ENCODE assay signal across 14 cellular contexts in genomic region chr16:2981899-2982250, GRCh38. TPM values are rescaled to one million over a fixed set of nuclear protein-coding genes. Genes with fewer than 3 reads are reported as not detected.
DNase-seq lines count a peak whose midpoint lies in the region; ATAC-seq and TF ChIP-seq lines count a peak whose summit lies in the region.
"Had no signal": no experiment of that assay in that cellular context is flagged by ENCODE, and none has a peak within 500 bp of the region (broad histone marks: within the 10 kb centered on the region; RNA-seq: fewer than 3 reads in every experiment).

No MANE protein-coding gene starts in this region.

- no peak overlapping the region for H3K27ac Mint-ChIP-seq in CD4-positive, CD25-positive, alpha-beta regulatory T cell
- peak overlapping the region; percentile 81 for H3K27ac Mint-ChIP-seq in activated T-helper 1 cell treated with anti-CD3 and anti-CD28 coated beads, Interleukin-12 subunit alpha, Interleukin-12 subunit beta, Interleukin-2, Interleukin-4 antibody, amounts not matched to agents 30 ng/mL and 10 ng/mL and 1 ng/mL, durations not matched to agents 14 hours and 24 hours and 36 hours
- H3K27ac Mint-ChIP-seq in memory B cell, result peak overlapping the region; percentile 37

- no peak for TF ChIP-seq POLR2A in HCT116 (IDR thresholded peaks at IDR 0.05; ENCODE audit: borderline replicate concordance, extremely low read depth, insufficient read depth, insufficient read length)

- peaks cover 0 to 18% (median 4%) of the 10 kb centered on the region in 4 donors for H3K4me1 Mint-ChIP-seq in CD4-positive, CD25-positive, alpha-beta regulatory T cell
- peaks cover 4% of the 10 kb centered on the region for H3K4me1 Mint-ChIP-seq in activated T-helper 1 cell treated with anti-CD3 and anti-CD28 coated beads, Interleukin-12 subunit alpha, Interleukin-12 subunit beta, Interleukin-2, Interleukin-4 antibody, amounts not matched to agents 30 ng/mL and 10 ng/mL and 1 ng/mL, durations not matched to agents 14 hours and 24 hours and 36 hours (ENCODE audit: low read depth)
- H3K4me1 Mint-ChIP-seq in memory B cell, result peaks cover 8% of the 10 kb centered on the region

- no peaks in the 10 kb centered on the region for H3K9me3 Mint-ChIP-seq in CD4-positive, CD25-positive, alpha-beta regulatory T cell
- H3K9me3 Mint-ChIP-seq in activated T-helper 1 cell treated with anti-CD3 and anti-CD28 coated beads, Interleukin-12 subunit alpha, Interleukin-12 subunit beta, Interleukin-2, Interleukin-4 antibody, amounts not matched to agents 30 ng/mL and 10 ng/mL and 1 ng/mL, durations not matched to agents 14 hours and 24 hours and 36 hours, result no peaks in the 10 kb centered on the region
- H3K9me3 Mint-ChIP-seq in memory B cell, result no peaks in the 10 kb centered on the region

- peaks cover 26% of the 10 kb centered on the region for H3K4me1 ChIP-seq in CD4-positive, CD25-positive, alpha-beta regulatory T cell (ENCODE audit: control insufficient read depth, insufficient read depth, low read length, poor library complexity, severe bottlenecking)
- H3K4me1 ChIP-seq in HCT116 (ENCODE audit: control insufficient read depth in 1 of 2, insufficient read depth in 2 of 2, low read length in 2 of 2), result peaks cover 24 to 44% of the 10 kb centered on the region in 2 experiments

- no peaks in the 10 kb centered on the region for H3K27me3 ChIP-seq in CD4-positive, CD25-positive, alpha-beta regulatory T cell (ENCODE audit: control insufficient read depth, insufficient read depth, low read length)
- no peaks in the 10 kb centered on the region for H3K27me3 ChIP-seq in HCT116 (ENCODE audit: insufficient read depth, low read length)

- H3K27ac ChIP-seq in CD4-positive, CD25-positive, alpha-beta regulatory T cell (ENCODE audit: insufficient read depth, low read length, poor library complexity, severe bottlenecking), result no peak overlapping the region
- H3K27ac ChIP-seq in HCT116 (ENCODE audit: low read depth, low read length), result no peak overlapping the region; the same call in 1 of the 2 replicates
- H3K27ac ChIP-seq: KMS-11, skin epidermis had no signal

- no TSS peak for BruUV-seq in HCT116 (replicated peaks; lab: Mats Ljungman, UMichigan)

- H3K4me3 Mint-ChIP-seq in CD4-positive, CD25-positive, alpha-beta regulatory T cell, result peak overlapping the region in 3 of 4 donors; percentile 81 to 87 (median 83)
- H3K4me3 Mint-ChIP-seq in activated T-helper 1 cell treated with anti-CD3 and anti-CD28 coated beads, Interleukin-12 subunit alpha, Interleukin-12 subunit beta, Interleukin-2, Interleukin-4 antibody, amounts not matched to agents 30 ng/mL and 10 ng/mL and 1 ng/mL, durations not matched to agents 14 hours and 24 hours and 36 hours, result peak overlapping the region; percentile 80
- H3K4me3 Mint-ChIP-seq in memory B cell, result peak overlapping the region; percentile 76

- CTCF ChIA-PET in HCT116 (lab: Charles Lee), result interaction anchor here (1.0 to 1.3 kb wide), 2 partner anchors 10 to 46 kb away, joined by 3 read pairs; no protein-coding TSS in a partner anchor

- H3K9ac ChIP-seq in HCT116 (ENCODE audit: low read length), result peak overlapping the region; percentile 99
- H3K9ac ChIP-seq: KMS-11 had no signal

- POLR2A ChIA-PET in HCT116 (lab: Charles Lee), result interaction anchor here (1.2 to 2.8 kb wide), 5 partner anchors 12 to 99 kb away, joined by 3 to 11 read pairs (median 6); partner anchors contain the start of genes FLYWCH2, HCFC1R1, THOC6 and TNFRSF12A

- peaks cover 13% of the 10 kb centered on the region for H3K27me3 Mint-ChIP-seq in CD4-positive, CD25-positive, alpha-beta regulatory T cell
- peaks cover 6% of the 10 kb centered on the region for H3K27me3 Mint-ChIP-seq in activated T-helper 1 cell treated with anti-CD3 and anti-CD28 coated beads, Interleukin-12 subunit alpha, Interleukin-12 subunit beta, Interleukin-2, Interleukin-4 antibody, amounts not matched to agents 30 ng/mL and 10 ng/mL and 1 ng/mL, durations not matched to agents 14 hours and 24 hours and 36 hours (ENCODE audit: insufficient read depth)
- H3K27me3 Mint-ChIP-seq in memory B cell, result peaks cover 5% of the 10 kb centered on the region

- H3K4me2 ChIP-seq in HCT116 (ENCODE audit: low read length), result peak overlapping the region; percentile 86

- TF ChIP-seq RAD21 in HCT116 (IDR thresholded peaks at IDR 0.05; ENCODE audit: low read depth), result no peak

- H3K36me3 Mint-ChIP-seq in CD4-positive, CD25-positive, alpha-beta regulatory T cell, result no peaks in the 10 kb centered on the region
- H3K36me3 Mint-ChIP-seq in activated T-helper 1 cell treated with anti-CD3 and anti-CD28 coated beads, Interleukin-12 subunit alpha, Interleukin-12 subunit beta, Interleukin-2, Interleukin-4 antibody, amounts not matched to agents 30 ng/mL and 10 ng/mL and 1 ng/mL, durations not matched to agents 14 hours and 24 hours and 36 hours (ENCODE audit: low read depth), result no peaks in the 10 kb centered on the region
- H3K36me3 Mint-ChIP-seq in memory B cell, result no peaks in the 10 kb centered on the region

- intact Hi-C loops in HCT116 (cut with micrococcal nuclease), result loop anchor here (5.0 kb wide), 1 partner anchor 40 kb away; the partner anchor contains the start of genes HCFC1R1, THOC6 and TNFRSF12A
- intact Hi-C loops in activated T-helper 1 cell treated with anti-CD3 and anti-CD28 coated beads, Interleukin-12 subunit alpha, Interleukin-12 subunit beta, Interleukin-2, Interleukin-4 antibody, amounts not matched to agents 30 ng/mL and 10 ng/mL and 1 ng/mL, durations not matched to agents 14 hours and 24 hours and 36 hours (cut with micrococcal nuclease), result loop anchor here (2.0 kb wide), 1 partner anchor 13 kb away; the partner anchor contains the start of gene PAQR4
- intact Hi-C loops in posterior cingulate gyrus (cut with DNase I), result loop anchor here (5.0 kb wide), 1 partner anchor 70 kb away; the partner anchor contains the start of gene FLYWCH1

- no peak for DNase-seq in CD4-positive, CD25-positive, alpha-beta regulatory T cell
- DNase-seq in HCT116 (ENCODE audit: low read depth, low spot score) (no peak), memory B cell (ENCODE audit: low spot score in 2 of 2) (no peak), posterior cingulate gyrus (no peak), SK-N-DZ (ENCODE audit: low spot score) (no peak), LoVo (ENCODE audit: low spot score) (no peak)
- no peak for DNase-seq in activated T-helper 1 cell treated with anti-CD3 and anti-CD28 coated beads, Interleukin-12 subunit alpha, Interleukin-12 subunit beta, Interleukin-2, Interleukin-4 antibody, amounts not matched to agents 30 ng/mL and 10 ng/mL and 1 ng/mL, durations not matched to agents 14 hours and 24 hours and 36 hours (ENCODE audit: low spot score)
- DNase-seq in activated effector memory CD4-positive, alpha-beta T cell treated with Interleukin-2 at 50 U/mL for 16 hours, result no peak
- DNase-seq: aorta, COR-L47, SHP77 had no signal

- no peak overlapping the region for H2AFZ ChIP-seq in HCT116 (ENCODE audit: low read depth, low read length, poor library complexity, severe bottlenecking)

- TF ChIP-seq CTCF in HCT116 (IDR thresholded peaks at IDR 0.05 in 2 of 3, conservative IDR thresholded peaks at IDR 0.05 in 1 of 3; ENCODE audit: borderline replicate concordance in 1 of 3, insufficient read depth in 1 of 3, low read depth in 2 of 3, low read length in 2 of 3), result no peak

- H3K9me2 ChIP-seq in HCT116 (ENCODE audit: insufficient read depth), result no peaks in the 10 kb centered on the region

- H3K79me2 ChIP-seq in HCT116 (ENCODE audit: insufficient read depth, low read length), result peaks cover 32% of the 10 kb centered on the region

- RAD21 ChIA-PET in HCT116 (lab: Charles Lee; ENCODE audit: low non-redundant PET in 1 of 2, low total read pairs in 2 of 2, uncharacterized antibody in 2 of 2, unreplicated experiment in 2 of 2), result no interaction called here

- H3K36me3 ChIP-seq in CD4-positive, CD25-positive, alpha-beta regulatory T cell (ENCODE audit: control insufficient read depth, insufficient read depth, low read length), result no peaks in the 10 kb centered on the region
- H3K36me3 ChIP-seq in HCT116 (ENCODE audit: control insufficient read depth in 1 of 2, insufficient read depth in 2 of 2, low read length in 2 of 2), result peaks cover 0 to 11% of the 10 kb centered on the region in 2 experiments; a peak in 1 of 4 replicates

- no peaks in the 10 kb centered on the region for H4K20me1 ChIP-seq in HCT116 (ENCODE audit: insufficient read depth)

- H3K4me3 ChIP-seq in CD4-positive, CD25-positive, alpha-beta regulatory T cell (ENCODE audit: low read depth, low read length), result no peak overlapping the region
- no peak overlapping the region for H3K4me3 ChIP-seq in HCT116 (replicated peaks in 1 of 2; ENCODE audit: low read depth in 1 of 2, low read length in 2 of 2)
- H3K4me3 ChIP-seq: skin epidermis had no signal

- ATAC-seq in CD4-positive, CD25-positive, alpha-beta regulatory T cell (ENCODE audit: low read depth in 2 of 2), result no peak
- no peak for ATAC-seq in HCT116
- ATAC-seq in memory B cell (ENCODE audit: low read depth), result no peak

- H3K9me3 ChIP-seq in CD4-positive, CD25-positive, alpha-beta regulatory T cell (ENCODE audit: control insufficient read depth in 2 of 2, low read length in 2 of 2), result no peaks in the 10 kb centered on the region
- no peaks in the 10 kb centered on the region for H3K9me3 ChIP-seq in HCT116 (ENCODE audit: control insufficient read depth in 1 of 2, insufficient read depth in 1 of 2, low read depth in 1 of 2, low read length in 2 of 2)
- H3K9me3 ChIP-seq: HAP-1 had no signal

RNA-seq across cellular contexts. Expression of gene PKMYT1, which starts 1.6 kb away (rescaled TPM):
- 5.7 TPM for total RNA-seq in CD4-positive, CD25-positive, alpha-beta regulatory T cell
- 1 to 10 TPM; 1.5 to 7.2 (median 2.3) TPM for polyA plus RNA-seq in CD4-positive, CD25-positive, alpha-beta regulatory T cell
- total RNA-seq in HCT116 (2021; ENCODE audit: unreplicated experiment), result 104 TPM
- 59.4 and 70.5 TPM in 2 replicates for polyA plus RNA-seq in HCT116 (2012)
- total RNA-seq in activated T-helper 1 cell treated with anti-CD3 and anti-CD28 coated beads, Interleukin-12 subunit alpha, Interleukin-12 subunit beta, Interleukin-2, Interleukin-4 antibody, amounts not matched to agents 30 ng/mL and 10 ng/mL and 1 ng/mL, durations not matched to agents 14 hours and 24 hours and 36 hours, result 151 and 152 TPM in 2 replicates
- 90.4 and 97.4 TPM in 2 replicates for polyA plus RNA-seq in SK-N-DZ (2014; cell fraction: cytosol; rRNA removed)
- polyA plus RNA-seq in SK-N-DZ (2014; cell fraction: nucleus; rRNA removed), result 238 and 259 TPM in 2 replicates

RNA-seq across cellular contexts. Expression of gene PAQR4, which starts 12.7 kb away (rescaled TPM):
- 5.6 TPM for total RNA-seq in CD4-positive, CD25-positive, alpha-beta regulatory T cell
- 1 to 10 TPM; 2.2 to 8.0 (median 4.4) TPM for polyA plus RNA-seq in CD4-positive, CD25-positive, alpha-beta regulatory T cell
- total RNA-seq in HCT116 (2021; ENCODE audit: unreplicated experiment), result 45.6 TPM
- polyA plus RNA-seq in HCT116 (2012), result 24.8 and 27.4 TPM in 2 replicates
- 40.1 and 44.0 TPM in 2 replicates for total RNA-seq in activated T-helper 1 cell treated with anti-CD3 and anti-CD28 coated beads, Interleukin-12 subunit alpha, Interleukin-12 subunit beta, Interleukin-2, Interleukin-4 antibody, amounts not matched to agents 30 ng/mL and 10 ng/mL and 1 ng/mL, durations not matched to agents 14 hours and 24 hours and 36 hours
- polyA plus RNA-seq in SK-N-DZ (2014; cell fraction: cytosol; rRNA removed), result 61.7 and 66.7 TPM in 2 replicates
- 84.7 and 92.4 TPM in 2 replicates for polyA plus RNA-seq in SK-N-DZ (2014; cell fraction: nucleus; rRNA removed)

RNA-seq across cellular contexts. Expression of gene KREMEN2, which starts 17.8 kb away (rescaled TPM):
- not detected for total RNA-seq in CD4-positive, CD25-positive, alpha-beta regulatory T cell
- polyA plus RNA-seq in CD4-positive, CD25-positive, alpha-beta regulatory T cell, result not detected
- total RNA-seq in HCT116 (2021; ENCODE audit: unreplicated experiment), result 14.1 TPM
- 5.7 and 6.9 TPM in 2 replicates for polyA plus RNA-seq in HCT116 (2012)
- total RNA-seq in activated T-helper 1 cell treated with anti-CD3 and anti-CD28 coated beads, Interleukin-12 subunit alpha, Interleukin-12 subunit beta, Interleukin-2, Interleukin-4 antibody, amounts not matched to agents 30 ng/mL and 10 ng/mL and 1 ng/mL, durations not matched to agents 14 hours and 24 hours and 36 hours, result 0.10 and 0.18 TPM in 2 replicates
- 16.9 and 22.7 TPM in 2 replicates for polyA plus RNA-seq in SK-N-DZ (2014; cell fraction: cytosol; rRNA removed)
- 45.5 and 46.1 TPM in 2 replicates for polyA plus RNA-seq in SK-N-DZ (2014; cell fraction: nucleus; rRNA removed)
- total RNA-seq: aorta had no signal
- polyA plus RNA-seq: aorta had no signal

RNA-seq across cellular contexts. Expression of gene CLDN9, which starts 30.8 kb away (rescaled TPM):
- total RNA-seq in CD4-positive, CD25-positive, alpha-beta regulatory T cell, result not detected
- polyA plus RNA-seq in CD4-positive, CD25-positive, alpha-beta regulatory T cell, result not detected
- 0.76 TPM for total RNA-seq in HCT116 (2021; ENCODE audit: unreplicated experiment)
- polyA plus RNA-seq in HCT116 (2012), result 0.96 and 1.4 TPM in 2 replicates
- total RNA-seq in activated T-helper 1 cell treated with anti-CD3 and anti-CD28 coated beads, Interleukin-12 subunit alpha, Interleukin-12 subunit beta, Interleukin-2, Interleukin-4 antibody, amounts not matched to agents 30 ng/mL and 10 ng/mL and 1 ng/mL, durations not matched to agents 14 hours and 24 hours and 36 hours, result not detected in 2 replicates
- polyA plus RNA-seq in SK-N-DZ (2014; cell fraction: cytosol; rRNA removed), result not detected in 2 replicates
- polyA plus RNA-seq in SK-N-DZ (2014; cell fraction: nucleus; rRNA removed), result 0.17 TPM in 1 of 2 replicates, not detected in the other

RNA-seq across cellular contexts. Expression of gene CLDN6, which starts 36.1 kb away (rescaled TPM):
- total RNA-seq in CD4-positive, CD25-positive, alpha-beta regulatory T cell, result not detected
- polyA plus RNA-seq in CD4-positive, CD25-positive, alpha-beta regulatory T cell, result not detected
- total RNA-seq in HCT116 (2021; ENCODE audit: unreplicated experiment), result 0.49 TPM
- polyA plus RNA-seq in HCT116 (2012), result 0.11 and 0.21 TPM in 2 replicates
- total RNA-seq in activated T-helper 1 cell treated with anti-CD3 and anti-CD28 coated beads, Interleukin-12 subunit alpha, Interleukin-12 subunit beta, Interleukin-2, Interleukin-4 antibody, amounts not matched to agents 30 ng/mL and 10 ng/mL and 1 ng/mL, durations not matched to agents 14 hours and 24 hours and 36 hours, result not detected in 2 replicates
- polyA plus RNA-seq in SK-N-DZ (2014; cell fraction: cytosol; rRNA removed), result not detected in 2 replicates
- polyA plus RNA-seq in SK-N-DZ (2014; cell fraction: nucleus; rRNA removed), result 0.17 TPM in 1 of 2 replicates, not detected in the other
- total RNA-seq: aorta had no signal
- polyA plus RNA-seq: aorta had no signal

Comparison
In these comparisons a context has a peak if more than half of its experiments do, and no peak if none do; other contexts are left out.
1. H3K27ac Mint-ChIP-seq: peak in activated T-helper 1 cell treated with anti-CD3 and anti-CD28 coated beads, Interleukin-12 subunit alpha, Interleukin-12 subunit beta, Interleukin-2, Interleukin-4 antibody, amounts not matched to agents 30 ng/mL and 10 ng/mL and 1 ng/mL, durations not matched to agents 14 hours and 24 hours and 36 hours (single experiment) and memory B cell (single experiment); none in CD4-positive, CD25-positive, alpha-beta regulatory T cell (0 of 3).
2. RNA of gene PKMYT1, which starts 1.6 kb away (total RNA-seq): 151 to 152 TPM in activated T-helper 1 cell treated with anti-CD3 and anti-CD28 coated beads, Interleukin-12 subunit alpha, Interleukin-12 subunit beta, Interleukin-2, Interleukin-4 antibody, amounts not matched to agents 30 ng/mL and 10 ng/mL and 1 ng/mL, durations not matched to agents 14 hours and 24 hours and 36 hours and 104 TPM in HCT116 (single experiment); 5.7 TPM in CD4-positive, CD25-positive, alpha-beta regulatory T cell (single experiment); every median in the first group is over 10 times any median in the second.
3. RNA of gene KREMEN2, which starts 17.8 kb away (total RNA-seq): 14.1 TPM in HCT116 (single experiment); 0.10 to 0.18 TPM in activated T-helper 1 cell treated with anti-CD3 and anti-CD28 coated beads, Interleukin-12 subunit alpha, Interleukin-12 subunit beta, Interleukin-2, Interleukin-4 antibody, amounts not matched to agents 30 ng/mL and 10 ng/mL and 1 ng/mL, durations not matched to agents 14 hours and 24 hours and 36 hours and not detected in CD4-positive, CD25-positive, alpha-beta regulatory T cell (single experiment); every median in the first group is over 10 times any median in the second.
4. Peak in every context shown above with its lines, with median percentiles within 50 percentile points of each other: H3K4me3 Mint-ChIP-seq.